1 cellular context compared by ENCODE assay signal in the genomic region with DNA sequence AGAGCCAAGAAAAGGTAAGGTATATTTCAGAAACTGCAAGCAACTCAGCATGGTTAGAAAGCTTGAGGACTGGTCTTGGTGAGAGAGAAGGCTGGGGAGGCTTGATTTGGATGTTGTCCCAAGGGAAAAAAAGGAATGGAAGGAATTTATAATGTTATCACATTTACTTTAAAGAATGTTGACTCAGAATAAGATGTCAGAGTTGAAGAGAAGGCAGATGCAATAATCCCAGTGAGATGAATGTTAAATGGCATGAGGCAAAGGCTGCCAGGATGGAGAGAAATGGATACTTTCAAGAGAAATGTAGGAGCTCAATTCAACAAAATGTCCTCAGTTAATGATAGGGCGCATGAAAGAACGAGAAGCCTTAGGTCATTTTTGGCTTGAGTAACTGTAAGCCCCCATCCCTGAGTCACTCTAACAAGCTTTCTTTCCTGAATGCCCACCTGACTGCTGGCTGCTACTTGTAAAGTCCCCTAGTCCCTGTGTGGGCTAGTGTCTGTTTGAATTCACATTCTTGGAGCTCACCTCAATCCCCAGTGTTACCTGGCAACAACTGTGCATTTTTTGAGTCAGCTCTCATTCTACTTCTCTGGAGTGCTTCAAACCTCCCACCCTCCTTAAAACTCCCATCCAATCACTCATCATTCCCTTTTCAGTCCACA.
TF ChIP-seq lines count a peak whose summit lies in the region.

No MANE protein-coding gene starts in this region.

TF ChIP-seq in HepG2, 621 proteins besides CTCF, POLR2A, EP300 and RAD21:
- TF ChIP-seq ATF1 (CRISPR knock-in tag; IDR thresholded peaks at IDR 0.05) (no peak), KLF12 (CRISPR knock-in tag; IDR thresholded peaks at IDR 0.05; ENCODE audit: borderline replicate concordance) (no peak), SMAD9 (CRISPR knock-in tag; IDR thresholded peaks at IDR 0.05) (no peak), ZNF598 (CRISPR knock-in tag; IDR thresholded peaks at IDR 0.05; ENCODE audit: borderline replicate concordance) (no peak), PRDM10 (CRISPR knock-in tag; IDR thresholded peaks at IDR 0.05; ENCODE audit: low read depth) (no peak), ZNF564 (CRISPR knock-in tag; IDR thresholded peaks at IDR 0.05) (no peak), ZNF563 (CRISPR knock-in tag; IDR thresholded peaks at IDR 0.05) (no peak), PHF8 (CRISPR knock-in tag; IDR thresholded peaks at IDR 0.05) (no peak), IKZF1 (IDR thresholded peaks at IDR 0.05) (no peak), TGIF2 (CRISPR knock-in tag; IDR thresholded peaks at IDR 0.05) (no peak), ZNF496 (CRISPR knock-in tag; IDR thresholded peaks at IDR 0.05; ENCODE audit: insufficient replicate concordance) (no peak), PAWR (CRISPR knock-in tag; IDR thresholded peaks at IDR 0.05; ENCODE audit: borderline replicate concordance) (no peak), SRY (CRISPR knock-in tag; IDR thresholded peaks at IDR 0.05) (no peak), ZNF253 (CRISPR knock-in tag; IDR thresholded peaks at IDR 0.05; ENCODE audit: borderline replicate concordance) (no peak), SIN3A (IDR thresholded peaks at IDR 0.05; ENCODE audit: borderline replicate concordance, low read depth, low read length) (no peak), MED13 (CRISPR knock-in tag; IDR thresholded peaks at IDR 0.05) (no peak), ZNF224 (CRISPR knock-in tag; IDR thresholded peaks at IDR 0.05) (no peak)
- TF ChIP-seq, protein P1, sequence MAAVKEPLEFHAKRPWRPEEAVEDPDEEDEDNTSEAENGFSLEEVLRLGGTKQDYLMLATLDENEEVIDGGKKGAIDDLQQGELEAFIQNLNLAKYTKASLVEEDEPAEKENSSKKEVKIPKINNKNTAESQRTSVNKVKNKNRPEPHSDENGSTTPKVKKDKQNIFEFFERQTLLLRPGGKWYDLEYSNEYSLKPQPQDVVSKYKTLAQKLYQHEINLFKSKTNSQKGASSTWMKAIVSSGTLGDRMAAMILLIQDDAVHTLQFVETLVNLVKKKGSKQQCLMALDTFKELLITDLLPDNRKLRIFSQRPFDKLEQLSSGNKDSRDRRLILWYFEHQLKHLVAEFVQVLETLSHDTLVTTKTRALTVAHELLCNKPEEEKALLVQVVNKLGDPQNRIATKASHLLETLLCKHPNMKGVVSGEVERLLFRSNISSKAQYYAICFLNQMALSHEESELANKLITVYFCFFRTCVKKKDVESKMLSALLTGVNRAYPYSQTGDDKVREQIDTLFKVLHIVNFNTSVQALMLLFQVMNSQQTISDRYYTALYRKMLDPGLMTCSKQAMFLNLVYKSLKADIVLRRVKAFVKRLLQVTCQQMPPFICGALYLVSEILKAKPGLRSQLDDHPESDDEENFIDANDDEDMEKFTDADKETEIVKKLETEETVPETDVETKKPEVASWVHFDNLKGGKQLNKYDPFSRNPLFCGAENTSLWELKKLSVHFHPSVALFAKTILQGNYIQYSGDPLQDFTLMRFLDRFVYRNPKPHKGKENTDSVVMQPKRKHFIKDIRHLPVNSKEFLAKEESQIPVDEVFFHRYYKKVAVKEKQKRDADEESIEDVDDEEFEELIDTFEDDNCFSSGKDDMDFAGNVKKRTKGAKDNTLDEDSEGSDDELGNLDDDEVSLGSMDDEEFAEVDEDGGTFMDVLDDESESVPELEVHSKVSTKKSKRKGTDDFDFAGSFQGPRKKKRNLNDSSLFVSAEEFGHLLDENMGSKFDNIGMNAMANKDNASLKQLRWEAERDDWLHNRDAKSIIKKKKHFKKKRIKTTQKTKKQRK (IDR thresholded peaks at IDR 0.05; ENCODE audit: low read length) = no peak
TF ChIP-seq in HepG2: peak in this region for 0.
